In genomic region chr7:129784437-129784782, GRCh38 we compare ENCODE assay signal across 17 cellular contexts.
"Had no signal": no experiment of that assay in that cellular context is flagged by ENCODE, and none has a peak within 500 bp of the region (broad histone marks: within the 10 kb centered on the region; RNA-seq: fewer than 3 reads in every experiment).

No MANE protein-coding gene starts in this region.

- H3K36me3 ChIP-seq: prostate gland, tibial artery, uterus had no signal

- H3K27ac ChIP-seq: prostate gland, tibial artery, uterus had no signal

- H3K9me3 ChIP-seq: prostate gland, tibial artery, uterus had no signal

- H3K4me3 ChIP-seq: lung, prostate gland, tibial artery, uterus had no signal

- H3K36me3 Mint-ChIP-seq: immature natural killer cell had no signal

- DNase-seq: activated CD4-positive, CD25-positive, alpha-beta regulatory T cell treated with anti-CD3 and anti-CD28 coated beads, Interleukin-2, amount 50 U/mL, for 72 hours; activated CD8-positive, alpha-beta memory T cell treated with anti-CD3 and anti-CD28 coated beads, Interleukin-2, amount 50 U/mL, for 48 hours; activated CD8-positive, alpha-beta T cell treated with anti-CD3 and anti-CD28 coated beads, Interleukin-2, amount 10 ng/mL, durations not matched to agents 7 days and 5 days; activated naive CD4-positive, alpha-beta T cell treated with anti-CD3 and anti-CD28 coated beads, Interleukin-2, amount 10 ng/mL, durations not matched to agents 7 days and 5 days; central memory CD4-positive, alpha-beta T cell; glutamatergic neuron; immature natural killer cell; naive thymus-derived CD8-positive, alpha-beta T cell; nucleus accumbens; stimulated activated CD4-positive, alpha-beta T cell treated with anti-CD3 and anti-CD28 coated beads, Interleukin-4, amount 100 ng/mL, for 4 hours; T-helper 17 cell; tibial artery; uterus had no signal

- H3K4me3 Mint-ChIP-seq: activated CD8-positive, alpha-beta T cell treated with anti-CD3 and anti-CD28 coated beads, Interleukin-2, amount 10 ng/mL, durations not matched to agents 7 days and 5 days; activated naive CD4-positive, alpha-beta T cell treated with anti-CD3 and anti-CD28 coated beads, Interleukin-2, amount 10 ng/mL, durations not matched to agents 7 days and 5 days had no signal

- H3K9me3 Mint-ChIP-seq: activated naive CD4-positive, alpha-beta T cell treated with anti-CD3 and anti-CD28 coated beads, Interleukin-2, amount 10 ng/mL, durations not matched to agents 7 days and 5 days; activated T-helper 2 cell treated with anti-CD3 and anti-CD28 coated beads, Interferon-gamma antibody, Interleukin-2, Interleukin-4, amounts not matched to agents 10 μg/mL and 5 μg/mL and 100 μg/mL, durations not matched to agents 14 hours and 24 hours and 36 hours; immature natural killer cell; naive thymus-derived CD8-positive, alpha-beta T cell had no signal

- ATAC-seq: activated CD8-positive, alpha-beta T cell treated with anti-CD3 and anti-CD28 coated beads, Interleukin-2, amount 10 ng/mL, durations not matched to agents 7 days and 5 days; esophagus mucosa; naive thymus-derived CD8-positive, alpha-beta T cell; T-helper 17 cell had no signal

- H3K27ac Mint-ChIP-seq: activated CD8-positive, alpha-beta T cell treated with anti-CD3 and anti-CD28 coated beads, Interleukin-2, amount 10 ng/mL, durations not matched to agents 7 days and 5 days; activated naive CD4-positive, alpha-beta T cell treated with anti-CD3 and anti-CD28 coated beads, Interleukin-2, amount 10 ng/mL, durations not matched to agents 7 days and 5 days; activated T-helper 2 cell treated with anti-CD3 and anti-CD28 coated beads, Interferon-gamma antibody, Interleukin-2, Interleukin-4, amounts not matched to agents 10 μg/mL and 5 μg/mL and 100 μg/mL, durations not matched to agents 14 hours and 24 hours and 36 hours; immature natural killer cell; naive thymus-derived CD8-positive, alpha-beta T cell; T-helper 17 cell had no signal
